In genomic region chr16:67277294-67277998, GRCh38 we compare ENCODE assay signal across 8 cellular contexts. TPM values are rescaled to one million over a fixed set of nuclear protein-coding genes. Genes with fewer than 3 reads are reported as not detected.
DNase-seq lines count a peak whose midpoint lies in the region; ATAC-seq and TF ChIP-seq lines count a peak whose summit lies in the region.

No MANE protein-coding gene starts in this region.

- peak in 3 of 4 donors; percentile 6 to 70 (median 43) for ATAC-seq in heart left ventricle
- ATAC-seq in activated T-cell treated with anti-CD3 and anti-CD28 coated beads, Interleukin-2, amount 50 U/mL, for 72 hours (replicated peaks in 1 of 2) = peak in 1 of 2 donors; percentile 31
- ATAC-seq in GM18867 (IDR thresholded peaks at IDR 0.05; ENCODE audit: unreplicated experiment) = no peak
- ATAC-seq in HG02981 (IDR thresholded peaks at IDR 0.05; ENCODE audit: unreplicated experiment) = no peak

- no peaks in the 10 kb centered on the region for H3K27me3 Mint-ChIP-seq in activated T-cell treated with anti-CD3 and anti-CD28 coated beads, Interleukin-2, amount 50 U/mL, for 72 hours (ENCODE audit: low read depth)

- H3K27ac ChIP-seq in heart left ventricle = peak overlapping the region in 2 of 12 donors; percentile 20 to 60
- peak overlapping the region; percentile 85 for H3K27ac ChIP-seq in hepatocyte
- peak overlapping the region; percentile 79 for H3K27ac ChIP-seq in suprapubic skin

- H3K36me3 ChIP-seq in heart left ventricle (peaks cover 0 to 2% (median 0%) of the 10 kb centered on the region in 9 donors), hepatocyte (replicated peaks; ENCODE audit: insufficient read depth, low read depth) (no peaks in the 10 kb centered on the region), suprapubic skin (peaks cover 13% of the 10 kb centered on the region)

- H3K4me3 Mint-ChIP-seq in activated T-cell treated with anti-CD3 and anti-CD28 coated beads, Interleukin-2, amount 50 U/mL, for 72 hours = peak overlapping the region; percentile 72 to 90

- H3K9me2 ChIP-seq in hepatocyte (replicated peaks; ENCODE audit: insufficient read depth) = no peaks in the 10 kb centered on the region

- H3K9me3 ChIP-seq in heart left ventricle (no peaks in the 10 kb centered on the region), hepatocyte (ENCODE audit: low read depth) (no peaks in the 10 kb centered on the region), suprapubic skin (no peaks in the 10 kb centered on the region)

- no peaks in the 10 kb centered on the region for H3K79me2 ChIP-seq in hepatocyte

- H2AFZ ChIP-seq in hepatocyte = no peak overlapping the region

- TF ChIP-seq EP300 in suprapubic skin (IDR thresholded peaks at IDR 0.05) = no peak

- no peaks in the 10 kb centered on the region for H4K20me1 ChIP-seq in hepatocyte (ENCODE audit: insufficient read depth, poor library complexity, severe bottlenecking)

- intact Hi-C loops in heart left ventricle (cut with DNase I) = loop anchor here in 1 of 10 donors (5.0 kb wide), 1 partner anchor 120 kb away; no protein-coding TSS in a partner anchor
- intact Hi-C loops in cardiac septum (cut with DNase I) = no loop called here

- TF ChIP-seq POLR2A in heart left ventricle (IDR thresholded peaks at IDR 0.05) = no peak
- TF ChIP-seq POLR2A in suprapubic skin (IDR thresholded peaks at IDR 0.05) = no peak

- peaks cover 0 to 3% (median 0%) of the 10 kb centered on the region in 9 donors for H3K27me3 ChIP-seq in heart left ventricle
- H3K27me3 ChIP-seq in hepatocyte = no peaks in the 10 kb centered on the region
- H3K27me3 ChIP-seq in suprapubic skin = no peaks in the 10 kb centered on the region

- WGBS in heart left ventricle, 4 donors = 85 to 91% (median 89%) methylated on average over 3 to 4 of the region's 4 CpGs
- WGBS in hepatocyte (ENCODE audit: low lambda C conversion rate, missing lambda C conversion rate) = 85% methylated on average over 4 of the region's 4 CpGs
- 70% methylated on average over 4 of the region's 4 CpGs for WGBS in suprapubic skin

- DNase-seq in heart left ventricle = peak in 3 of 5 donors; percentile 11 to 72 (median 71)
- no peak for DNase-seq in cardiac septum (ENCODE audit: low spot score)
- DNase-seq in activated T-cell treated with anti-CD3 and anti-CD28 coated beads, Interleukin-2, amount 50 U/mL, for 72 hours = peak; percentile 43 to 49
- DNase-seq in hepatocyte (ENCODE audit: low spot score) = peak; percentile 83
- no peak for DNase-seq in suprapubic skin (ENCODE audit: low spot score in 2 of 2)
- DNase-seq in UCSD-AML1 (lab: John Stamatoyannopoulos, UW; ENCODE audit: unreplicated experiment) = no peak

- no peaks in the 10 kb centered on the region for H3K9me3 Mint-ChIP-seq in activated T-cell treated with anti-CD3 and anti-CD28 coated beads, Interleukin-2, amount 50 U/mL, for 72 hours

- H3K4me1 ChIP-seq in heart left ventricle (peaks cover 0 to 26% (median 7%) of the 10 kb centered on the region in 12 donors), hepatocyte (ENCODE audit: insufficient read depth) (peaks cover 24% of the 10 kb centered on the region), suprapubic skin (peaks cover 36% of the 10 kb centered on the region)

- no peak for TF ChIP-seq CTCF in heart left ventricle (IDR thresholded peaks at IDR 0.05)
- TF ChIP-seq CTCF in hepatocyte (IDR thresholded peaks at IDR 0.05; ENCODE audit: poor library complexity) = no peak
- TF ChIP-seq CTCF in suprapubic skin (IDR thresholded peaks at IDR 0.05) = no peak

- H3K4me3 ChIP-seq in heart left ventricle (no peak overlapping the region), hepatocyte (no peak overlapping the region), suprapubic skin (peak overlapping the region; percentile 74)

- peak overlapping the region; percentile 87 for H3K4me2 ChIP-seq in hepatocyte

- peak overlapping the region; percentile 47 for H3K27ac Mint-ChIP-seq in activated T-cell treated with anti-CD3 and anti-CD28 coated beads, Interleukin-2, amount 50 U/mL, for 72 hours

- peaks cover 17% of the 10 kb centered on the region for H3K4me1 Mint-ChIP-seq in activated T-cell treated with anti-CD3 and anti-CD28 coated beads, Interleukin-2, amount 50 U/mL, for 72 hours (ENCODE audit: low read depth)

- H3K36me3 Mint-ChIP-seq in activated T-cell treated with anti-CD3 and anti-CD28 coated beads, Interleukin-2, amount 50 U/mL, for 72 hours (ENCODE audit: insufficient read depth in 2 of 2) = peaks cover 0 to 5% of the 10 kb centered on the region in 2 donors

RNA-seq across cellular contexts. Expression of gene PLEKHG4, which starts 1.9 kb away (rescaled TPM):
- total RNA-seq in heart left ventricle = 1 to 10 TPM in 4 of 9 donors, under 1 TPM in 5; 0.44 to 4.0 (median 0.94) TPM
- polyA plus RNA-seq in heart left ventricle = 1 to 10 TPM; 1.2 to 1.4 TPM
- total RNA-seq in cardiac septum = 0.70 TPM
- total RNA-seq in activated T-cell treated with anti-CD3 and anti-CD28 coated beads, Interleukin-2, amount 50 U/mL, for 72 hours = 10 to 100 TPM; 30.4 to 46.9 TPM
- total RNA-seq in hepatocyte = 3.4 and 3.6 TPM in 2 replicates
- 3.0 and 5.5 TPM in 2 replicates for polyA plus RNA-seq in hepatocyte
- total RNA-seq in suprapubic skin = 10 to 100 TPM; 13.8 to 36.8 (median 26.9) TPM

RNA-seq across cellular contexts. Expression of gene SLC9A5, which starts 28.7 kb away (rescaled TPM):
- total RNA-seq in heart left ventricle (1 to 10 TPM in 6 of 9 donors, under 1 TPM in 3; 0.16 to 2.0 (median 1.3) TPM), cardiac septum (1.1 TPM), hepatocyte (0.36 and 1.4 TPM in 2 replicates), suprapubic skin (under 1 TPM; 0.26 to 0.64 (median 0.43) TPM)
- polyA plus RNA-seq in heart left ventricle (1 to 10 TPM in 1 of 2 donors, under 1 TPM in 1; 0.29 to 1.0 TPM), hepatocyte (1.5 and 2.7 TPM in 2 replicates)
- total RNA-seq in activated T-cell treated with anti-CD3 and anti-CD28 coated beads, Interleukin-2, amount 50 U/mL, for 72 hours = 1 to 10 TPM; 7.6 to 7.9 TPM

RNA-seq across cellular contexts. Expression of gene FHOD1, which starts 30.2 kb away (rescaled TPM):
- total RNA-seq in heart left ventricle (10 to 100 TPM in 8 of 9 donors, 1 to 10 TPM in 1; 9.6 to 30.3 (median 18.0) TPM), cardiac septum (33.4 TPM), hepatocyte (4.1 and 10.0 TPM in 2 replicates), suprapubic skin (10 to 100 TPM in 3 of 4 donors, 1 to 10 TPM in 1; 7.7 to 28.8 (median 15.3) TPM)
- polyA plus RNA-seq in heart left ventricle (10 to 100 TPM; 13.1 to 26.6 TPM), hepatocyte (17.2 and 20.9 TPM in 2 replicates)
- total RNA-seq in activated T-cell treated with anti-CD3 and anti-CD28 coated beads, Interleukin-2, amount 50 U/mL, for 72 hours = 100 to 1,000 TPM; 106 to 114 TPM

RNA-seq across cellular contexts. Expression of gene KCTD19, which starts 49.1 kb away (rescaled TPM):
- under 1 TPM in 1 of 9 donors, not detected in 8; 0.29 TPM for total RNA-seq in heart left ventricle
- polyA plus RNA-seq in heart left ventricle = under 1 TPM in 1 of 2 donors, not detected in 1; 0.19 TPM
- total RNA-seq in cardiac septum = not detected
- total RNA-seq in activated T-cell treated with anti-CD3 and anti-CD28 coated beads, Interleukin-2, amount 50 U/mL, for 72 hours = 1 to 10 TPM; 7.9 to 8.5 TPM
- not detected in 2 replicates for total RNA-seq in hepatocyte
- not detected in 2 replicates for polyA plus RNA-seq in hepatocyte
- under 1 TPM in 1 of 4 donors, not detected in 3; 0.25 TPM for total RNA-seq in suprapubic skin

RNA-seq across cellular contexts. Expression of gene LRRC36, which starts 49.2 kb away (rescaled TPM):
- under 1 TPM in 1 of 9 donors, not detected in 8; 0.27 TPM for total RNA-seq in heart left ventricle
- under 1 TPM; 0.15 to 0.42 TPM for polyA plus RNA-seq in heart left ventricle
- total RNA-seq in cardiac septum = not detected
- 1 to 10 TPM; 3.1 to 4.4 TPM for total RNA-seq in activated T-cell treated with anti-CD3 and anti-CD28 coated beads, Interleukin-2, amount 50 U/mL, for 72 hours
- total RNA-seq in hepatocyte = 0.23 and 0.32 TPM in 2 replicates
- 0.69 TPM in 1 of 2 replicates, not detected in the other for polyA plus RNA-seq in hepatocyte
- total RNA-seq in suprapubic skin = under 1 TPM in 2 of 4 donors, not detected in 2; 0.42 to 0.56 TPM

Comparison
In these comparisons a context has a peak if more than half of its experiments do, and no peak if none do; other contexts are left out.
1. DNase-seq: peak in heart left ventricle (3 of 5), activated T-cell treated with anti-CD3 and anti-CD28 coated beads, Interleukin-2, amount 50 U/mL, for 72 hours (2 of 2) and hepatocyte (single experiment); none in cardiac septum (single experiment), suprapubic skin (0 of 2) and UCSD-AML1 (single experiment).
2. ATAC-seq: peak in heart left ventricle (3 of 4); none in GM18867 (single experiment) and HG02981 (single experiment).